Comparison of ENCODE assay signal across 1 cellular context in genomic region chr20:3672864-3673550, GRCh38.
TF ChIP-seq lines count a peak whose summit lies in the region.

No MANE protein-coding gene starts in this region.

TF ChIP-seq in GM23338, 12 proteins besides CTCF, POLR2A, EP300 and RAD21 (continued from another document):
- TF ChIP-seq ETS1 (IDR thresholded peaks at IDR 0.05) (no peak), CREB1 (CRISPR knock-in tag; IDR thresholded peaks at IDR 0.05; ENCODE audit: low read depth) (no peak), ZNF331 (CRISPR knock-in tag; IDR thresholded peaks at IDR 0.05; ENCODE audit: low read depth) (no peak), NANOG (IDR thresholded peaks at IDR 0.05; ENCODE audit: borderline replicate concordance) (no peak), ZNF462 (CRISPR knock-in tag; IDR thresholded peaks at IDR 0.05) (no peak), JUNB (IDR thresholded peaks at IDR 0.05; ENCODE audit: unreplicated experiment) (no peak), REST (IDR thresholded peaks at IDR 0.05; ENCODE audit: unreplicated experiment) (no peak)
